ENCODE assay signal across 24 cellular contexts in the genomic region with DNA sequence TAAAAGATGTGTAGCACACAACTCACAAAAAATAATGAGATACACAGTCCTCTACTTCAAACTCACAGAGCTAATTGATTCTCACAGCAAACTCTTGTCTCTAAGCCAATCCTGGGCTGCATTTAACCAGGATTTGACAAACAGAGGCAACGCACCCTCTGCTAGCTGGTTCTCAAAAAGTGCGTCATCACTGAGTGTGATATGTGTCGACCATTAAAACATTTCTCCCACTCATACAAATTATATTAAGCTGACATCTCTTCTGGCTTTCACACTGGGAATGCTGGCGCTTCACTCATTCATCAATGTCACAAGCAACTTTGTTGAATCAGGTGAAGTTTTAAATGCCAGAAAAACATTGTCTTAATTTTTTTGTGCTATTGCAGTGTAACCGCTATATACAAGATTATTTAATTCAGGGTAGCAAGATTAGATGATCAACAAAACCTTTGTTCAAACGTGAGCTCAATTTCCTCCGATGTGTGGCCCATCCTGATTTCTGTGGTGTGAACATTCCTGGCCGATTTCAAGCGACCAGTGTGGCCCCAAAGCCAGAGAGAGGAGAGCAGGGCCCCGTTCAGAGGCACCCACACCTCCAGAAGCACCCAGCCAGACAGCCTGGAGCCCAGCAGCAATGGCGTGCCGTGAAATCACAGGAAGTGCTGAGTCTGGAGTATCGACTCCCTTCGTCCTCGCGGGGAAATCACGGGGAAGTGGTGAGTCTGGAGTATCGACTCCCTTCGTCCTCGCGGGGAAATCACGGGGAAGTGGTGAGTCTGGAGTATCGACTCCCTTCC. TPM values are rescaled to one million over a fixed set of nuclear protein-coding genes. Genes with fewer than 3 reads are reported as not detected.
A peak's percentile ranks its signal among the peaks of the same experiment; 100 is the strongest.
DNase-seq lines count a peak whose midpoint lies in the region; ATAC-seq, FAIRE-seq and TF ChIP-seq lines count a peak whose summit lies in the region.
"Had no signal": no experiment of that assay in that cellular context is flagged by ENCODE, and none has a peak within 500 bp of the region (broad histone marks: within the 10 kb centered on the region; RNA-seq: fewer than 3 reads in every experiment).

No MANE protein-coding gene starts in this region.

- CTCF ChIA-PET in activated naive CD4-positive, alpha-beta T cell treated with anti-CD3 and anti-CD28 coated beads for 36 hours (lab: Charles Lee), result no interaction called here

- no peak overlapping the region for H3K4me3 Mint-ChIP-seq in activated naive CD4-positive, alpha-beta T cell treated with anti-CD3 and anti-CD28 coated beads for 36 hours
- H3K4me3 Mint-ChIP-seq in astrocyte (ENCODE audit: unreplicated experiment), result no peak overlapping the region
- H3K4me3 Mint-ChIP-seq in naive thymus-derived CD8-positive, alpha-beta T cell, result peak overlapping the region in 3 of 10 donors; percentile 10 to 20 (median 15)
- H3K4me3 Mint-ChIP-seq: nephron progenitor cell had no signal

- H3K4me1 ChIP-seq in astrocyte (ENCODE audit: insufficient read depth, low read length), result peaks cover 17% of the 10 kb centered on the region

- H3K79me2 ChIP-seq in astrocyte (ENCODE audit: insufficient read depth, low read length), result peaks cover 63% of the 10 kb centered on the region

- H3K9me3 ChIP-seq in astrocyte (ENCODE audit: insufficient read depth, low read depth, low read length), result no peaks in the 10 kb centered on the region
- H3K9me3 ChIP-seq: heart left ventricle, sigmoid colon, SJSA1 had no signal

- no peaks in the 10 kb centered on the region for H3K27me3 ChIP-seq in astrocyte (ENCODE audit: insufficient read depth, low read length)
- H3K27me3 ChIP-seq: BLaER1 treated with 17β-estradiol and CSF1 and Interleukin-3, amounts not matched to agents 10 nM and 100 nM; heart left ventricle; sigmoid colon; SJSA1 had no signal

- FAIRE-seq in astrocyte (lab: Jason Lieb, UNC), result no peak
- FAIRE-seq: RCC 7860 had no signal

- POLR2A ChIA-PET in naive thymus-derived CD8-positive, alpha-beta T cell (lab: Charles Lee), result no interaction called here

- no peak overlapping the region for H2AFZ ChIP-seq in astrocyte (ENCODE audit: low read depth, low read length)

- no peak overlapping the region for H3K4me3 ChIP-seq in astrocyte (ENCODE audit: insufficient read depth, low read depth, low read length)
- H3K4me3 ChIP-seq: BLaER1 treated with 17β-estradiol and CSF1 and Interleukin-3, amounts not matched to agents 10 nM and 100 nM; heart left ventricle; sigmoid colon; SJSA1 had no signal

- H3K27me3 Mint-ChIP-seq in activated naive CD4-positive, alpha-beta T cell treated with anti-CD3 and anti-CD28 coated beads for 36 hours (ENCODE audit: low read depth), result no peaks in the 10 kb centered on the region
- no peaks in the 10 kb centered on the region for H3K27me3 Mint-ChIP-seq in astrocyte (ENCODE audit: low read depth, unreplicated experiment)
- H3K27me3 Mint-ChIP-seq in naive thymus-derived CD8-positive, alpha-beta T cell, result no peaks in the 10 kb centered on the region

- ATAC-seq in activated naive CD4-positive, alpha-beta T cell treated with anti-CD3 and anti-CD28 coated beads, Interleukin-2, amount 50 U/mL, for 72 hours, result no peak
- ATAC-seq in naive thymus-derived CD8-positive, alpha-beta T cell, result no peak
- ATAC-seq: heart left ventricle, left colon had no signal

- no peak overlapping the region for H3K27ac ChIP-seq in astrocyte (ENCODE audit: low read depth, low read length)
- H3K27ac ChIP-seq: heart left ventricle, sigmoid colon, SJSA1 had no signal

- H3K36me3 Mint-ChIP-seq in activated naive CD4-positive, alpha-beta T cell treated with anti-CD3 and anti-CD28 coated beads for 36 hours (ENCODE audit: low read depth), result peaks cover 10% of the 10 kb centered on the region
- H3K36me3 Mint-ChIP-seq in activated naive CD4-positive, alpha-beta T cell treated with anti-CD3 and anti-CD28 coated beads, Interleukin-2, amount 50 U/mL, for 72 hours, result no peaks in the 10 kb centered on the region
- H3K36me3 Mint-ChIP-seq in astrocyte (ENCODE audit: low read depth, unreplicated experiment), result peaks cover 26% of the 10 kb centered on the region
- H3K36me3 Mint-ChIP-seq in naive thymus-derived CD8-positive, alpha-beta T cell, result peaks cover 0 to 36% (median 9%) of the 10 kb centered on the region in 3 donors

- no peak overlapping the region for H3K4me2 ChIP-seq in astrocyte (ENCODE audit: low read length)

- H3K9me3 Mint-ChIP-seq in activated naive CD4-positive, alpha-beta T cell treated with anti-CD3 and anti-CD28 coated beads for 36 hours, result no peaks in the 10 kb centered on the region
- no peaks in the 10 kb centered on the region for H3K9me3 Mint-ChIP-seq in activated naive CD4-positive, alpha-beta T cell treated with anti-CD3 and anti-CD28 coated beads, Interleukin-2, amount 50 U/mL, for 72 hours
- no peaks in the 10 kb centered on the region for H3K9me3 Mint-ChIP-seq in astrocyte (ENCODE audit: unreplicated experiment)
- H3K9me3 Mint-ChIP-seq in naive thymus-derived CD8-positive, alpha-beta T cell, result peaks cover 0 to 11% (median 0%) of the 10 kb centered on the region in 9 donors

- intact Hi-C loops in activated naive CD4-positive, alpha-beta T cell treated with anti-CD3 and anti-CD28 coated beads for 36 hours (cut with micrococcal nuclease), result no loop called here

- H4K20me1 ChIP-seq in astrocyte (ENCODE audit: insufficient read depth, low read length), result peaks cover 62% of the 10 kb centered on the region

- DNase-seq in activated naive CD4-positive, alpha-beta T cell treated with anti-CD3 and anti-CD28 coated beads for 36 hours, result no peak
- DNase-seq in activated naive CD4-positive, alpha-beta T cell treated with anti-CD3 and anti-CD28 coated beads, Interleukin-2, amount 50 U/mL, for 72 hours (ENCODE audit: low spot score in 2 of 2), result no peak
- DNase-seq in ELF-1 (ENCODE audit: low read depth, low spot score), result peak; percentile 16
- peak; percentile 67 for DNase-seq in astrocyte (ENCODE audit: low read depth)
- no peak for DNase-seq in naive thymus-derived CD8-positive, alpha-beta T cell
- no peak for DNase-seq in middle frontal gyrus (ENCODE audit: extremely low spot score, low spot score)
- no peak for DNase-seq in 8988T
- no peak for DNase-seq in activated CD4-positive, alpha-beta T cell treated with anti-CD3 and anti-CD28 coated beads, Interleukin-2, amount 50 U/mL, for 1 hour
- DNase-seq: activated CD4-positive, alpha-beta T cell treated with anti-CD3 and anti-CD28 coated beads for 48 hours; foreskin fibroblast; HCEC 1CT; Kasumi-1; left colon; NCI-H1694 treated with DMSO at 0.1 percent for 48 hours; NCI-H2171 treated with DMSO at 0.1 percent for 48 hours; NCI-H524 treated with DMSO at 0.1 percent for 48 hours; nephron progenitor cell; stimulated activated naive CD4-positive, alpha-beta T cell treated with Interleukin-2 at 50 U/mL for 16 hours; T-helper 1 cell had no signal

- H3K36me3 ChIP-seq in astrocyte (ENCODE audit: insufficient read depth, low read length), result no peaks in the 10 kb centered on the region
- H3K36me3 ChIP-seq: heart left ventricle, sigmoid colon had no signal

- no peak overlapping the region for H3K9ac ChIP-seq in astrocyte (ENCODE audit: low read length)

- peaks cover 41% of the 10 kb centered on the region for H3K4me1 Mint-ChIP-seq in activated naive CD4-positive, alpha-beta T cell treated with anti-CD3 and anti-CD28 coated beads for 36 hours (ENCODE audit: low read depth)
- peaks cover 8% of the 10 kb centered on the region for H3K4me1 Mint-ChIP-seq in astrocyte (ENCODE audit: low read depth, unreplicated experiment)
- peaks cover 18 to 56% (median 47%) of the 10 kb centered on the region in 4 donors for H3K4me1 Mint-ChIP-seq in naive thymus-derived CD8-positive, alpha-beta T cell

- peak overlapping the region; percentile 46 for H3K27ac Mint-ChIP-seq in activated naive CD4-positive, alpha-beta T cell treated with anti-CD3 and anti-CD28 coated beads for 36 hours
- H3K27ac Mint-ChIP-seq in activated naive CD4-positive, alpha-beta T cell treated with anti-CD3 and anti-CD28 coated beads, Interleukin-2, amount 50 U/mL, for 72 hours, result no peak overlapping the region
- no peak overlapping the region for H3K27ac Mint-ChIP-seq in astrocyte (ENCODE audit: unreplicated experiment)
- H3K27ac Mint-ChIP-seq in naive thymus-derived CD8-positive, alpha-beta T cell, result peak overlapping the region in 7 of 10 donors; percentile 13 to 76 (median 48)
- H3K27ac Mint-ChIP-seq: nephron progenitor cell had no signal

- no peak for TF ChIP-seq CTCF in astrocyte (IDR thresholded peaks at IDR 0.05; ENCODE audit: insufficient read depth, low read depth, low read length)

RNA-seq across cellular contexts. Expression of gene RASA3, which starts 49.4 kb away (rescaled TPM):
- total RNA-seq in activated naive CD4-positive, alpha-beta T cell treated with anti-CD3 and anti-CD28 coated beads for 36 hours, result 10 to 100 TPM; 48.3 to 48.8 TPM
- 10 to 100 TPM; 39.4 to 44.1 TPM for total RNA-seq in activated naive CD4-positive, alpha-beta T cell treated with anti-CD3 and anti-CD28 coated beads, Interleukin-2, amount 50 U/mL, for 72 hours
- total RNA-seq in astrocyte, result 41.1 and 41.4 TPM in 2 replicates
- 100 to 1,000 TPM; 194 to 196 TPM for total RNA-seq in naive thymus-derived CD8-positive, alpha-beta T cell
- 100 to 1,000 TPM in 2 of 3 donors, 10 to 100 TPM in 1; 62.2 to 169 (median 105) TPM for polyA plus RNA-seq in naive thymus-derived CD8-positive, alpha-beta T cell

Comparison
In these comparisons a context has a peak if more than half of its experiments do, and no peak if none do; other contexts are left out.
1. H3K27ac Mint-ChIP-seq: peak in activated naive CD4-positive, alpha-beta T cell treated with anti-CD3 and anti-CD28 coated beads for 36 hours (single experiment) and naive thymus-derived CD8-positive, alpha-beta T cell (7 of 10); none in activated naive CD4-positive, alpha-beta T cell treated with anti-CD3 and anti-CD28 coated beads, Interleukin-2, amount 50 U/mL, for 72 hours (0 of 2) and astrocyte (single experiment).
2. DNase-seq: peak in ELF-1 (single experiment) and astrocyte (single experiment); none in activated naive CD4-positive, alpha-beta T cell treated with anti-CD3 and anti-CD28 coated beads for 36 hours (single experiment), activated naive CD4-positive, alpha-beta T cell treated with anti-CD3 and anti-CD28 coated beads, Interleukin-2, amount 50 U/mL, for 72 hours (0 of 2), naive thymus-derived CD8-positive, alpha-beta T cell (0 of 10), middle frontal gyrus (single experiment), 8988T (single experiment) and activated CD4-positive, alpha-beta T cell treated with anti-CD3 and anti-CD28 coated beads, Interleukin-2, amount 50 U/mL, for 1 hour (single experiment).